30 cellular contexts compared by ENCODE assay signal in genomic region chr11:92698742-92699141, GRCh38.
"Had no signal": no experiment of that assay in that cellular context is flagged by ENCODE, and none has a peak within 500 bp of the region (broad histone marks: within the 10 kb centered on the region; RNA-seq: fewer than 3 reads in every experiment).

No MANE protein-coding gene starts in this region.

- DNase-seq: activated B cell treated with CpG ODN at 0.5 μM for 24 hours; activated CD4-positive, alpha-beta memory T cell treated with anti-CD3 and anti-CD28 coated beads for 36 hours; activated CD4-positive, alpha-beta T cell treated with anti-CD3 and anti-CD28 coated beads for 4 hours; activated CD4-positive, alpha-beta T cell treated with anti-CD3 and anti-CD28 coated beads, Interleukin-2, amount 10 ng/mL, durations not matched to agents 24 days and 14 days; activated CD4-positive, alpha-beta T cell treated with anti-CD3 and anti-CD28 coated beads, Interleukin-2, amount 50 U/mL, for 1 hour; activated CD4-positive, alpha-beta T cell treated with anti-CD3 and anti-CD28 coated beads, Interleukin-2, amount 50 U/mL, for 4 hours; activated CD4-positive, CD25-positive, alpha-beta regulatory T cell treated with anti-CD3 and anti-CD28 coated beads, Interleukin-2, amount 50 U/mL, for 72 hours; activated CD8-positive, alpha-beta memory T cell treated with anti-CD3 and anti-CD28 coated beads, Interleukin-2, amount 50 U/mL, for 4 hours; activated CD8-positive, alpha-beta T cell treated with anti-CD3 and anti-CD28 coated beads for 36 hours; activated effector memory CD4-positive, alpha-beta T cell treated with anti-CD3 and anti-CD28 coated beads, Interleukin-2, amount 50 U/mL, for 16 hours; activated gamma-delta T cell treated with Interleukin-2 at 50 U/mL for 16 hours; activated naive CD4-positive, alpha-beta T cell; activated naive CD4-positive, alpha-beta T cell treated with anti-CD3 and anti-CD28 coated beads for 36 hours; activated naive CD8-positive, alpha-beta T cell treated with anti-CD3 and anti-CD28 coated beads, Interleukin-2, amount 10 ng/mL, durations not matched to agents 7 days and 5 days; activated naive CD8-positive, alpha-beta T cell treated with anti-CD3 and anti-CD28 coated beads, Interleukin-2, amount 50 U/mL, for 24 hours; activated T-cell treated with anti-CD3 and anti-CD28 coated beads for 4 hours; activated T-cell treated with anti-CD3 and anti-CD28 coated beads, Interleukin-2, amount 50 U/mL, for 1 hour; activated T-cell treated with anti-CD3 and anti-CD28 coated beads, Interleukin-2, amount 50 U/mL, for 4 hours; activated T-cell treated with anti-CD3 and anti-CD28 coated beads, Interleukin-2, amount 50 U/mL, for 72 hours; amygdala; anterior cingulate cortex; caudate nucleus; cerebellar nuclear complex; T-helper 1 cell; T-helper 2 cell; T-helper 9 cell had no signal

- H3K27ac ChIP-seq: ascending aorta, cardiac muscle cell, VCaP had no signal

- H3K27me3 ChIP-seq: ascending aorta, cardiac muscle cell had no signal

- ATAC-seq: activated CD8-positive, alpha-beta T cell treated with anti-CD3 and anti-CD28 coated beads for 36 hours; activated naive CD8-positive, alpha-beta T cell treated with anti-CD3 and anti-CD28 coated beads, Interleukin-2, amount 50 U/mL, for 24 hours; activated T-cell treated with anti-CD3 and anti-CD28 coated beads, Interleukin-2, amount 50 U/mL, for 4 hours; activated T-cell treated with anti-CD3 and anti-CD28 coated beads, Interleukin-2, amount 50 U/mL, for 72 hours; activated T-helper 17 cell treated with anti-CD3 and anti-CD28 coated beads, Interleukin-2, amount 50 U/mL, for 72 hours had no signal

- H3K4me1 ChIP-seq: ascending aorta had no signal

- H3K9me3 ChIP-seq: ascending aorta had no signal

- H3K36me3 ChIP-seq: ascending aorta, cardiac muscle cell had no signal

- H3K4me3 ChIP-seq: ascending aorta, cardiac muscle cell had no signal
